28 cellular contexts compared by ENCODE assay signal in the genomic region with DNA sequence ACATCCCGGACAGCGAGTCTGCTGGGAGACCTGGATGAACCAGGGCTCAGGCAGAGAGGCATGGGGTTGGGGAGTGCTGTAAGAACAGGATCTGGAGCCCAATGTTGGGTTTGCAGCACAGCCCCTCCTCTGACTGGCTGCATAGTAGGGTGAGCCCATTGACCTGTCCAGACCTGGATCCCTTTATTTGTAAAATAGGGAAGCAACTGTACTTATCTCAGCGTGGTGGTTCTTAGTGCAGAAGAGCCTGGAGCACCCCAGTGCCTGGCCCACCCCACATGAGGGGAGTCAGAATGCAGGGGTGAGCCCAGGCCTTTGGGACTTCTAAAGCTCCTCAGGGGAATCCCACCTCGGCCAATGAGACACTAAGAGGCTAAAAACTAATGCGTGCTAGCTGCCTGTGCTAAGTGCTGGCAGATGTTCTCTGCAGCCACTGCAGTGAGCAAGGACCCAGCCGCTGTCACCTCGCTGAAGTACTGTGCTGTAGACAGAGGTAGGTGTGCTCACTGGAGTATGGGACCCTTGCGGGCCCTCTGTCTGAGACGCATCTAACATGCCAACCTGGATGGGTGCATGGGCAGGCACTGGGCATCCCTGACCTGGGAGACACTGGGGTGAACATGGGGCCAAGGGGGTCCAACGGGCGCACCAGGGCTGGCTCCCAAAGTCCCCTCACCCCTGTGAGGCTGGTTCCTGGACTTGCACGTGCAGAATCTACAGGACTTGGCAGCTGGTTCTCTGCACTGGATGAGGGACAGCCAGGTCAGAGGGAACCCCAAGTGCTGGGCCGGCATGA.
DNase-seq lines count a peak whose midpoint lies in the region; TF ChIP-seq lines count a peak whose summit lies in the region.
"Had no signal": no experiment of that assay in that cellular context is flagged by ENCODE, and none has a peak within 500 bp of the region (broad histone marks: within the 10 kb centered on the region; RNA-seq: fewer than 3 reads in every experiment).

No MANE protein-coding gene starts in this region.

- no peaks in the 10 kb centered on the region for H3K27me3 Mint-ChIP-seq in activated CD4-positive, alpha-beta T cell treated with anti-CD3 and anti-CD28 coated beads, Interleukin-2, amount 10 ng/mL, durations not matched to agents 24 days and 14 days
- H3K27me3 Mint-ChIP-seq in chondrocyte (ENCODE audit: low read depth) (no peaks in the 10 kb centered on the region), osteocyte (ENCODE audit: unreplicated experiment) (no peaks in the 10 kb centered on the region)
- H3K27me3 Mint-ChIP-seq: B cell had no signal

- no peak overlapping the region for H2AFZ ChIP-seq in PC-9

- H3K4me1 ChIP-seq in PC-9 (replicated peaks; ENCODE audit: insufficient read depth): no peaks in the 10 kb centered on the region
- H3K4me1 ChIP-seq: Caco-2 had no signal

- H3K9me3 Mint-ChIP-seq in activated CD4-positive, alpha-beta T cell treated with anti-CD3 and anti-CD28 coated beads, Interleukin-2, amount 10 ng/mL, durations not matched to agents 24 days and 14 days: no peaks in the 10 kb centered on the region
- H3K9me3 Mint-ChIP-seq in chondrocyte (ENCODE audit: low read depth) (no peaks in the 10 kb centered on the region), osteocyte (ENCODE audit: unreplicated experiment) (no peaks in the 10 kb centered on the region)
- H3K9me3 Mint-ChIP-seq: CD8-positive, alpha-beta T cell had no signal

- H3K4me1 Mint-ChIP-seq in activated CD4-positive, alpha-beta T cell treated with anti-CD3 and anti-CD28 coated beads, Interleukin-2, amount 10 ng/mL, durations not matched to agents 24 days and 14 days: peaks cover 4% of the 10 kb centered on the region
- H3K4me1 Mint-ChIP-seq in chondrocyte (ENCODE audit: low read depth): peaks cover 82% of the 10 kb centered on the region
- peaks cover 33% of the 10 kb centered on the region for H3K4me1 Mint-ChIP-seq in osteocyte (ENCODE audit: unreplicated experiment)
- H3K4me1 Mint-ChIP-seq: B cell, IgD-negative memory B cell had no signal

- CTCF ChIA-PET in PC-9 (lab: Charles Lee): no interaction called here

- no peak overlapping the region for H3K27ac Mint-ChIP-seq in activated CD4-positive, alpha-beta T cell treated with anti-CD3 and anti-CD28 coated beads, Interleukin-2, amount 10 ng/mL, durations not matched to agents 24 days and 14 days
- H3K27ac Mint-ChIP-seq in chondrocyte (ENCODE audit: unreplicated experiment): peak overlapping the region; percentile 45
- H3K27ac Mint-ChIP-seq in osteocyte (ENCODE audit: unreplicated experiment): no peak overlapping the region
- H3K27ac Mint-ChIP-seq: B cell; CD8-positive, alpha-beta T cell; IgD-negative memory B cell had no signal

- H4K20me1 ChIP-seq in PC-9 (ENCODE audit: insufficient read depth): no peaks in the 10 kb centered on the region

- H3K36me3 Mint-ChIP-seq in activated CD4-positive, alpha-beta T cell treated with anti-CD3 and anti-CD28 coated beads, Interleukin-2, amount 10 ng/mL, durations not matched to agents 24 days and 14 days (ENCODE audit: low read depth): peaks cover 33% of the 10 kb centered on the region
- H3K36me3 Mint-ChIP-seq in chondrocyte (ENCODE audit: low read depth) (peaks cover 39% of the 10 kb centered on the region), osteocyte (ENCODE audit: unreplicated experiment) (peaks cover 37% of the 10 kb centered on the region)

- no peaks in the 10 kb centered on the region for H3K79me2 ChIP-seq in PC-9 (ENCODE audit: low read depth)

- no peaks in the 10 kb centered on the region for H3F3A ChIP-seq in PC-9 (ENCODE audit: insufficient read depth, low read depth)

- peak; percentile 54 for DNase-seq in activated CD4-positive, alpha-beta T cell treated with anti-CD3 and anti-CD28 coated beads, Interleukin-2, amount 10 ng/mL, durations not matched to agents 24 days and 14 days
- DNase-seq in activated CD4-positive, alpha-beta T cell treated with anti-CD3 and anti-CD28 coated beads for 1 hour: no peak
- DNase-seq in NCI-H524 (lab: John Stamatoyannopoulos, UW) (peak; percentile 11 to 81), chondrocyte (ENCODE audit: low spot score) (no peak), osteocyte (ENCODE audit: extremely low spot score, unreplicated experiment) (peak; percentile 77), hippocampal formation (lab: John Stamatoyannopoulos, UW) (no peak), PC-9 (no peak)
- DNase-seq in effector CD8-positive, alpha-beta T cell (lab: John Stamatoyannopoulos, UW): no peak
- DNase-seq: CD8-positive, alpha-beta T cell; DMS79; MM.1S; NCI-H1048; NCI-H1436; NCI-H187; NCI-H2081 treated with DMSO at 0.1 percent for 48 hours; NCI-H2171; NCI-H345; NCI-H510A treated with DMSO at 0.1 percent for 48 hours; NCI-H774; Right ventricle myocardium superior; RPMI8226 had no signal

- no peak overlapping the region for H3K4me3 Mint-ChIP-seq in activated CD4-positive, alpha-beta T cell treated with anti-CD3 and anti-CD28 coated beads, Interleukin-2, amount 10 ng/mL, durations not matched to agents 24 days and 14 days
- H3K4me3 Mint-ChIP-seq in chondrocyte (ENCODE audit: unreplicated experiment) (no peak overlapping the region), osteocyte (ENCODE audit: unreplicated experiment) (no peak overlapping the region)
- H3K4me3 Mint-ChIP-seq: B cell; CD8-positive, alpha-beta T cell; IgD-negative memory B cell had no signal

- TF ChIP-seq CTCF in chondrocyte (IDR thresholded peaks at IDR 0.05): no peak
- TF ChIP-seq CTCF in osteocyte (IDR thresholded peaks at IDR 0.05): no peak
- TF ChIP-seq CTCF in PC-9 (conservative IDR thresholded peaks at IDR 0.05): no peak

- no peaks in the 10 kb centered on the region for H3K36me3 ChIP-seq in PC-9 (ENCODE audit: low read depth)

- no peaks in the 10 kb centered on the region for H3K9me3 ChIP-seq in PC-9 (ENCODE audit: insufficient read depth, low read depth)
- H3K9me3 ChIP-seq: Caco-2, SJSA1 had no signal

- POLR2A ChIA-PET in PC-9 (lab: Charles Lee; ENCODE audit: unreplicated experiment): no interaction called here

- intact Hi-C loops in activated CD4-positive, alpha-beta T cell treated with anti-CD3 and anti-CD28 coated beads, Interleukin-2, amount 10 ng/mL, durations not matched to agents 24 days and 14 days (cut with micrococcal nuclease): no loop called here
- intact Hi-C loops in PC-9 (cut with micrococcal nuclease; ENCODE audit: unreplicated experiment): no loop called here

- H3K27ac ChIP-seq in PC-9: no peak overlapping the region
- H3K27ac ChIP-seq: 22Rv1, C4-2B, KMS-11, SJSA1 had no signal

- H3K9me2 ChIP-seq in PC-9 (ENCODE audit: insufficient read depth): no peaks in the 10 kb centered on the region

- BruUV-seq in PC-9 (replicated peaks; lab: Mats Ljungman, UMichigan): no TSS peak

- H3K4me3 ChIP-seq in PC-9: no peak overlapping the region
- H3K4me3 ChIP-seq: SJSA1 had no signal

- peaks cover 28% of the 10 kb centered on the region for H3K27me3 ChIP-seq in PC-9 (ENCODE audit: insufficient read depth, low read depth)
- H3K27me3 ChIP-seq: SJSA1 had no signal

- no peak overlapping the region for H3K4me2 ChIP-seq in PC-9
- H3K4me2 ChIP-seq: KMS-11 had no signal

Comparison
In these comparisons a context has a peak if more than half of its experiments do, and no peak if none do; other contexts are left out.
1. DNase-seq: peak in activated CD4-positive, alpha-beta T cell treated with anti-CD3 and anti-CD28 coated beads, Interleukin-2, amount 10 ng/mL, durations not matched to agents 24 days and 14 days (single experiment), NCI-H524 (2 of 2) and osteocyte (single experiment); none in activated CD4-positive, alpha-beta T cell treated with anti-CD3 and anti-CD28 coated beads for 1 hour (single experiment), chondrocyte (single experiment), hippocampal formation (0 of 2), effector CD8-positive, alpha-beta T cell (single experiment) and PC-9 (0 of 2).